8 cellular contexts compared by ENCODE assay signal in genomic region chr1:202810193-202810614, GRCh38. TPM values are rescaled to one million over a fixed set of nuclear protein-coding genes. Genes with fewer than 3 reads are reported as not detected.
A peak's percentile ranks its signal among the peaks of the same experiment; 100 is the strongest.
DNase-seq lines count a peak whose midpoint lies in the region; ATAC-seq and TF ChIP-seq lines count a peak whose summit lies in the region.

No MANE protein-coding gene starts in this region.

- TF ChIP-seq EP300 in esophagus muscularis mucosa (IDR thresholded peaks at IDR 0.05) = no peak
- no peak for TF ChIP-seq EP300 in ovary (IDR thresholded peaks at IDR 0.05)

- H3K27ac Mint-ChIP-seq in Caco-2 (ENCODE audit: unreplicated experiment) = peak overlapping the region; percentile 53

- DNase-seq in Caco-2 = no peak
- no peak for DNase-seq in RWPE1 (ENCODE audit: low spot score)
- DNase-seq in esophagus muscularis mucosa (ENCODE audit: extremely low spot score) = no peak
- DNase-seq in ovary = no peak
- DNase-seq in GF-D8 (lab: John Stamatoyannopoulos, UW) = no peak
- DNase-seq in NCI-H2196 treated with DMSO at 0.1 percent for 48 hours (lab: John Stamatoyannopoulos, UW; ENCODE audit: unreplicated experiment) = no peak

- no peaks in the 10 kb centered on the region for H3K36me3 ChIP-seq in Caco-2 (ENCODE audit: control insufficient read depth, insufficient read depth, low read length)
- no peaks in the 10 kb centered on the region for H3K36me3 ChIP-seq in esophagus muscularis mucosa
- no peaks in the 10 kb centered on the region for H3K36me3 ChIP-seq in ovary

- 10% methylated on average over 13 of the region's 13 CpGs for WGBS in esophagus muscularis mucosa
- 5 to 9% (median 8%) methylated on average over 13 of the region's 13 CpGs for WGBS in ovary, 3 donors

- peaks cover 15% of the 10 kb centered on the region for H3K36me3 Mint-ChIP-seq in Caco-2 (ENCODE audit: insufficient read depth, unreplicated experiment)

- peaks cover 41% of the 10 kb centered on the region for H3K4me1 Mint-ChIP-seq in Caco-2 (ENCODE audit: low read depth, unreplicated experiment)

- H3K27ac ChIP-seq in RWPE1 (peak overlapping the region; percentile 55), esophagus muscularis mucosa (replicated peaks in 1 of 4) (peak overlapping the region; percentile 82 to 88 (median 84)), ovary (peak overlapping the region in 1 of 2 donors; percentile 39)

- H3K9me3 Mint-ChIP-seq in Caco-2 (ENCODE audit: unreplicated experiment) = no peaks in the 10 kb centered on the region

- ATAC-seq in HG03565 (IDR thresholded peaks at IDR 0.05; ENCODE audit: unreplicated experiment) = no peak
- ATAC-seq in HG02588 (IDR thresholded peaks at IDR 0.05; ENCODE audit: unreplicated experiment) = no peak

- no peaks in the 10 kb centered on the region for H3K27me3 Mint-ChIP-seq in Caco-2 (ENCODE audit: insufficient read depth, unreplicated experiment)

- TF ChIP-seq POLR2A in esophagus muscularis mucosa (IDR thresholded peaks at IDR 0.05; ENCODE audit: low read depth) (no peak), ovary (IDR thresholded peaks at IDR 0.05) (no peak)

- H3K27me3 ChIP-seq in Caco-2 (replicated peaks; ENCODE audit: control insufficient read depth, insufficient read depth, low read length) (no peaks in the 10 kb centered on the region), esophagus muscularis mucosa (no peaks in the 10 kb centered on the region), ovary (no peaks in the 10 kb centered on the region)

- no TSS peak for BruUV-seq in Caco-2 (replicated peaks; lab: Mats Ljungman, UMichigan)

- no peak for TF ChIP-seq CTCF in Caco-2 (IDR thresholded peaks at IDR 0.05; ENCODE audit: insufficient read depth in 1 of 2, low read depth in 1 of 2, low read length in 1 of 2, severe bottlenecking in 1 of 2, unreplicated experiment in 1 of 2)
- TF ChIP-seq CTCF in RWPE1 (conservative IDR thresholded peaks at IDR 0.05; ENCODE audit: low read depth) = no peak
- no peak for TF ChIP-seq CTCF in esophagus muscularis mucosa (IDR thresholded peaks at IDR 0.05)
- no peak for TF ChIP-seq CTCF in ovary (IDR thresholded peaks at IDR 0.05)

- H3K4me3 Mint-ChIP-seq in Caco-2 (ENCODE audit: unreplicated experiment) = peak overlapping the region; percentile 89

- POLR2A ChIA-PET in Caco-2 (lab: Charles Lee) (interaction anchor here (1.4 kb wide), 1 partner anchor 50 kb away, joined by 9 read pairs; no protein-coding TSS in a partner anchor), RWPE1 (lab: Yijun Ruan, JAX; ENCODE audit: low non-redundant PET) (interaction anchor here (1.0 to 1.1 kb wide), 3 partner anchors 51 to 78 kb away, joined by 3 to 4 read pairs (median 3); partner anchors contain the start of gene RABIF)

- peak overlapping the region; percentile 54 for H3K4me3 ChIP-seq in Caco-2 (ENCODE audit: low read depth, low read length)
- H3K4me3 ChIP-seq in esophagus muscularis mucosa = peak overlapping the region; percentile 71 to 80 (median 78)
- peak overlapping the region; percentile 77 for H3K4me3 ChIP-seq in ovary

- H3K4me1 ChIP-seq in Caco-2 = peaks cover 32% of the 10 kb centered on the region
- H3K4me1 ChIP-seq in esophagus muscularis mucosa = peaks cover 14 to 48% (median 40%) of the 10 kb centered on the region in 4 donors
- H3K4me1 ChIP-seq in ovary (ENCODE audit: insufficient read depth) = peaks cover 6% of the 10 kb centered on the region

- CTCF ChIA-PET in Caco-2 (lab: Charles Lee) (no interaction called here), RWPE1 (lab: Yijun Ruan, JAX) (interaction anchor here (1.0 kb wide), 1 partner anchor 47 kb away, joined by 3 read pairs; no protein-coding TSS in a partner anchor)

- intact Hi-C loops in Caco-2 (cut with micrococcal nuclease; ENCODE audit: unreplicated experiment) (loop anchor here (1.0 kb wide), 2 partner anchors 50 to 148 kb away; partner anchors contain the start of gene ADIPOR1), esophagus muscularis mucosa (cut with DNase I) (loop anchor here (2.0 to 5.0 kb wide), 2 partner anchors 52 to 79 kb away; partner anchors contain the start of gene RABIF), ovary (cut with DNase I) (loop anchor here in 2 of 4 donors (5.0 to 10.0 kb wide), 2 partner anchors 47 to 75 kb away; partner anchors contain the start of gene RABIF (in 1 of the 2))

- H3K9me3 ChIP-seq in Caco-2 (no peaks in the 10 kb centered on the region), esophagus muscularis mucosa (no peaks in the 10 kb centered on the region), ovary (no peaks in the 10 kb centered on the region)

RNA-seq across cellular contexts. Expression of gene PCAT6, which starts 0.6 kb away (rescaled TPM):
- total RNA-seq in Caco-2 (2022) (1.4 TPM in 1 of 2 replicates, not detected in the other), esophagus muscularis mucosa (not detected), ovary (1 to 10 TPM in 3 of 7 donors, under 1 TPM in 2, not detected in 2; 0.57 to 1.2 (median 1.0) TPM)
- polyA plus RNA-seq in ovary = 1 to 10 TPM; 1.5 to 2.8 TPM

RNA-seq across cellular contexts. Expression of gene KDM5B, which starts 2.0 kb away (rescaled TPM):
- total RNA-seq in Caco-2 (2022) = 62.7 and 67.5 TPM in 2 replicates
- total RNA-seq in esophagus muscularis mucosa = 10 to 100 TPM; 21.4 to 34.9 (median 31.8) TPM
- 10 to 100 TPM; 47.2 to 80.3 (median 56.1) TPM for total RNA-seq in ovary
- 10 to 100 TPM; 19.6 to 39.4 TPM for polyA plus RNA-seq in ovary
